In the genomic region with DNA sequence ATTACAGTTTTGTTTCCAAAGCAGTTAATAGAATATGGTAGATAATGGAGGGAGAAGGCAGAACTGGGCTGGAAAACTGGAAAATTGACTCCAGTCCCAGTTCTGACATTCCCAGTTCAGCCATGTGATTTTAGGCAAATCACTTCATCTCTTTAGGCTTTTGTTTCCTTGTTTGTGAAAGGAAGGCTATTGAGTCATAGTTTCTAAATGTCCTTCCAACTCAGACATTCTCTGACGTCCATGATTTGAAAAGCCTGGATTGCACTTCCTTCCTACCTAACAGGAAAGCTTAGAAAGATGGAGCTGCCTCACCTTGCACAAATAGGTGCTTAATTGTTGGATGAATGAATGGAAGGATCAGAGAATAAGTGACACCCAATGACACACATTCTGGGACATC, we compare ENCODE assay signal across 23 cellular contexts. TPM values are rescaled to one million over a fixed set of nuclear protein-coding genes. Genes with fewer than 3 reads are reported as not detected.
"Had no signal": no experiment of that assay in that cellular context is flagged by ENCODE, and none has a peak within 500 bp of the region (broad histone marks: within the 10 kb centered on the region; RNA-seq: fewer than 3 reads in every experiment).

No MANE protein-coding gene starts in this region.

- DNase-seq: activated CD4-positive, alpha-beta T cell treated with anti-CD3 and anti-CD28 coated beads, Interleukin-2, amount 50 U/mL, for 1 hour; activated CD8-positive, alpha-beta memory T cell treated with anti-CD3 and anti-CD28 coated beads for 24 hours; activated gamma-delta T cell treated with Interleukin-2 at 50 U/mL for 16 hours; amniotic stem cell; cerebellar nuclear complex; endodermal cell; foreskin fibroblast; heart left ventricle; immature natural killer cell; left colon; naive thymus-derived CD8-positive, alpha-beta T cell; right cardiac atrium; testis; upper lobe of right lung had no signal

- H3K27ac ChIP-seq: neutrophil, SK-N-MC, testis, upper lobe of right lung had no signal

- H3K9me3 Mint-ChIP-seq: stimulated activated naive CD8-positive, alpha-beta T cell treated with anti-CD3 and anti-CD28 coated beads, Interleukin-15, Interleukin-2, amounts not matched to agents 100 ng/mL and 50 ng/mL, for 24 hours had no signal

- H3K9me3 ChIP-seq: neutrophil, testis, upper lobe of right lung had no signal

- H3K27ac Mint-ChIP-seq: activated naive CD8-positive, alpha-beta T cell; dendritic cell treated with granulocyte-macrophage colony-stimulating factor and Interleukin-4, amounts not matched to agents 40 ng/mL and 50 ng/mL, for 4 days; endodermal cell; immature natural killer cell; naive thymus-derived CD8-positive, alpha-beta T cell; stimulated activated naive CD8-positive, alpha-beta T cell treated with anti-CD3 and anti-CD28 coated beads, Interleukin-15, Interleukin-2, amounts not matched to agents 100 ng/mL and 50 ng/mL, for 24 hours had no signal

- H3K36me3 ChIP-seq: heart left ventricle, neutrophil, upper lobe of right lung had no signal

- H3K4me3 Mint-ChIP-seq: activated naive CD8-positive, alpha-beta T cell; dendritic cell treated with granulocyte-macrophage colony-stimulating factor and Interleukin-4, amounts not matched to agents 40 ng/mL and 50 ng/mL, for 4 days; endodermal cell; immature natural killer cell; naive thymus-derived CD8-positive, alpha-beta T cell; stimulated activated naive CD8-positive, alpha-beta T cell treated with anti-CD3 and anti-CD28 coated beads, Interleukin-15, Interleukin-2, amounts not matched to agents 100 ng/mL and 50 ng/mL, for 24 hours had no signal

- H3K4me1 ChIP-seq: heart left ventricle, testis, upper lobe of right lung had no signal

- H3K4me1 Mint-ChIP-seq: brain; endodermal cell; immature natural killer cell; naive thymus-derived CD8-positive, alpha-beta T cell had no signal

- H3K27me3 ChIP-seq: heart left ventricle, neutrophil, testis, upper lobe of right lung had no signal

- H3K4me3 ChIP-seq: heart left ventricle, lung, SK-N-MC, smooth muscle cell, testis, upper lobe of right lung had no signal

- ATAC-seq: activated CD4-positive, CD25-positive, alpha-beta regulatory T cell treated with anti-CD3 and anti-CD28 coated beads, Interleukin-2, amount 50 U/mL, for 24 hours; left colon; naive thymus-derived CD8-positive, alpha-beta T cell; upper lobe of right lung had no signal

- H3K36me3 Mint-ChIP-seq: activated naive CD8-positive, alpha-beta T cell; brain; immature natural killer cell had no signal

RNA-seq across cellular contexts. Expression of gene GALNT18, which starts 19.8 kb away (rescaled TPM):
- total RNA-seq: naive thymus-derived CD8-positive, alpha-beta T cell had no signal
- polyA plus RNA-seq: naive thymus-derived CD8-positive, alpha-beta T cell had no signal
